ENCODE assay signal across 7 cellular contexts in the genomic region with DNA sequence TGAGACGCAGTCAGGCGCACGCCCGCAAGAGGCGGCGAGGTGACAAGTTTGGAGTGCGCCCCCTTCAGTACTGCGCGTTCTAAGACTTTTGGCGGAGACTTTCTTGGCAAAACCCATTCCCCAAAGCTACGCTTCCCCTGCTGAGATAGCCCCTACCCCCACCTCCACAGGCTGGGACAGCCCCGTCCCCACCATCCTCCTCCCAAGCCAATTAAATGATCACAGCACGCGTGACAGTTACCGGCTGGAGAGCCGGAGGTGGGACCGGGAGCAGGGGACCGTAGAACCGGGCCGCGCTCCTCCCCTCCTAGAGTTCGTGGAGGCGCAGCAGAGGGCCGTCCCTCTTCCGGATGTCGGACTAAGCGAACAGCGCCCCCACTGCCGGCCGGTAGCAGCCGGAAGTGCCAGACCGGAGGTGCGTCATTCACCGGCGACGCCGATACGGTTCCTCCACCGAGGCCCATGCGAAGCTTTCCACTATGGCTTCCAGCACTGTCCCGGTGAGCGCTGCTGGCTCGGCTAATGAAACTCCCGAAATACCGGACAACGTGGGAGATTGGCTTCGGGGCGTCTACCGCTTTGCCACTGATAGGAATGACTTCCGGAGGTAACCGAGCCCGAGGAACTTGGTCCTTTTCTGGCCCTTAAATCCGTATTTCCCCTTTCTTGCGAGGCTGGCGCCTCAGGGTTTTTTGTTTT. TPM values are rescaled to one million over a fixed set of nuclear protein-coding genes. Genes with fewer than 3 reads are reported as not detected.
DNase-seq lines count a peak whose midpoint lies in the region; ATAC-seq lines count a peak whose summit lies in the region.

Gene TOMM6 (plus strand): TSS at position 476 of the 699 bp plus-strand sequence. CDS start 4 bp downstream, at position 480.

- ATAC-seq in GM18508 (IDR thresholded peaks at IDR 0.05; ENCODE audit: insufficient read depth, unreplicated experiment) = peak; percentile 53
- peak; percentile 79 for ATAC-seq in HG03025 (IDR thresholded peaks at IDR 0.05; ENCODE audit: low FRiP score, unreplicated experiment)
- ATAC-seq in sciatic nerve = peak; percentile 95

- DNase-seq in NCI-H2029 treated with DMSO at 0.1 percent for 48 hours (lab: John Stamatoyannopoulos, UW) (peak; percentile 67), T-helper 9 cell (peak; percentile 93), astrocyte of the hippocampus (ENCODE audit: low read depth, low spot score) (peak; percentile 98), hippocampal formation (lab: John Stamatoyannopoulos, UW) (peak; percentile 91 to 93), sciatic nerve (ENCODE audit: low spot score) (peak; percentile 98)

- intact Hi-C loops in sciatic nerve (cut with DNase I) = loop anchor here (10.0 kb wide), 1 partner anchor 147 kb away; no protein-coding TSS in a partner anchor

RNA-seq across cellular contexts. Expression of gene TOMM6, which starts in this region (rescaled TPM):
- total RNA-seq in sciatic nerve = 97.3 TPM

Comparison
In these comparisons a context has a peak if more than half of its experiments do, and no peak if none do; other contexts are left out.
1. Peak in every context shown above with its lines: DNase-seq and ATAC-seq.